22 cellular contexts compared by ENCODE assay signal in the genomic region with DNA sequence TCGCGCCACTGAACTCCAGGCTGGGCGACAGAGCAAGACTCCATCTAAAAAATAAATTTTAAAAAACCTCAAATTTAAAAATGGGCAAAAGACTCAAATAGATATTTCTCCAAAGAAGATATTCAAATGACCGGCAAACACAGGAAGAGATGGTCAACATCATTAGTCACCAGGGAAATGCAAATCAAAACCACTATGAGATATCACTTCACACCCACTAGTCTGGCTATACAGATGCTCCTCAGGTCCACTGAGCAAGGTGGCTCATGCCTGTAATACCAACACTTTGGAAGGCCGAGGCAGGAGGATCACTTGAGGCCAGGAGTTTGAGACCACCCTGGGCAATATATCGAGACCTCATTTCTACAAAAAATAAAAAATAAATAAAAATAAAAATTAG. TPM values are rescaled to one million over a fixed set of nuclear protein-coding genes. Genes with fewer than 3 reads are reported as not detected.
DNase-seq lines count a peak whose midpoint lies in the region; ATAC-seq, FAIRE-seq and TF ChIP-seq lines count a peak whose summit lies in the region.
"Had no signal": no experiment of that assay in that cellular context is flagged by ENCODE, and none has a peak within 500 bp of the region (broad histone marks: within the 10 kb centered on the region; RNA-seq: fewer than 3 reads in every experiment).

No MANE protein-coding gene starts in this region.

- H3K27me3 ChIP-seq in GM12878 (replicated peaks in 1 of 2; ENCODE audit: control insufficient read depth in 2 of 2, insufficient read depth in 2 of 2, low read length in 1 of 2), result peaks cover 0 to 2% of the 10 kb centered on the region in 2 experiments; a peak in 1 of 4 replicates
- H3K27me3 ChIP-seq in A673 (replicated peaks; ENCODE audit: insufficient read depth, low read depth, low read length, poor library complexity), result no peaks in the 10 kb centered on the region
- H3K27me3 ChIP-seq: BLaER1 treated with 17β-estradiol and CSF1 and Interleukin-3, amounts not matched to agents 10 nM and 100 nM had no signal

- no peaks in the 10 kb centered on the region for H3K36me3 ChIP-seq in GM12878 (ENCODE audit: control insufficient read depth in 2 of 2, insufficient read depth in 2 of 2, low read length in 1 of 2)
- H3K36me3 ChIP-seq in A673 (ENCODE audit: insufficient read depth, low read length, poor library complexity, severe bottlenecking), result no peaks in the 10 kb centered on the region
- H3K36me3 ChIP-seq: BLaER1 treated with 17β-estradiol and CSF1 and Interleukin-3, amounts not matched to agents 10 nM and 100 nM had no signal

- intact Hi-C loops in GM12878 (cut with micrococcal nuclease; ENCODE audit: unreplicated experiment), result no loop called here
- intact Hi-C loops in activated CD4-positive, alpha-beta memory T cell treated with anti-CD3 and anti-CD28 coated beads for 36 hours (cut with micrococcal nuclease), result no loop called here
- intact Hi-C loops in A673 (cut with micrococcal nuclease; ENCODE audit: unreplicated experiment), result no loop called here

- TF ChIP-seq RAD21 in GM12878 (IDR thresholded peaks at IDR 0.05; ENCODE audit: insufficient read depth, low read depth, low read length), result no peak

- BruUV-seq in GM12878 (replicated peaks; lab: Mats Ljungman, UMichigan), result no TSS peak
- no TSS peak for BruUV-seq in A673 (replicated peaks; lab: Mats Ljungman, UMichigan)

- no peak for TF ChIP-seq EP300 in GM12878 (IDR thresholded peaks at IDR 0.05; ENCODE audit: borderline replicate concordance in 1 of 2, control insufficient read depth in 1 of 2, low read depth in 2 of 2, low read length in 2 of 2)

- peak; percentile 54 for ATAC-seq in GM18861 (IDR thresholded peaks at IDR 0.05; ENCODE audit: unreplicated experiment)
- ATAC-seq in HG03060 (IDR thresholded peaks at IDR 0.05; ENCODE audit: low read depth, unreplicated experiment), result peak; percentile 57
- peak; percentile 67 for ATAC-seq in GM12878
- ATAC-seq: CD8-positive, alpha-beta T cell; GM23338; HepG2 had no signal

- POLR2A ChIA-PET in GM12878 (lab: Charles Lee) (no interaction called here), A673 (lab: Charles Lee; ENCODE audit: low non-redundant PET) (no interaction called here)
- POLR2A ChIA-PET in activated CD4-positive, alpha-beta memory T cell treated with anti-CD3 and anti-CD28 coated beads for 36 hours (lab: Charles Lee), result no interaction called here

- FAIRE-seq in GM12878 (lab: Jason Lieb, UNC), result no peak
- FAIRE-seq: GM12891, GM19239, H54, HepG2 had no signal

- DNase-seq in GM12865 (ENCODE audit: low read depth) (peak; percentile 9), GM12878 (ENCODE audit: low read depth, low spot score) (no peak), cortex of kidney (lab: John Stamatoyannopoulos, UW) (no peak), A673 (ENCODE audit: low spot score) (no peak)
- no peak for DNase-seq in activated CD4-positive, alpha-beta memory T cell treated with anti-CD3 and anti-CD28 coated beads for 36 hours
- DNase-seq: 8988T; Calu3; CD8-positive, alpha-beta T cell; DMS79 treated with DMSO at 0.1 percent for 48 hours; GF-D8; HCEC 1CT; KBM-7 had no signal

- no peaks in the 10 kb centered on the region for H4K20me1 ChIP-seq in GM12878 (ENCODE audit: control insufficient read depth, insufficient read depth)
- H4K20me1 ChIP-seq: BLaER1 treated with 17β-estradiol and CSF1 and Interleukin-3, amounts not matched to agents 10 nM and 100 nM had no signal

- RAD21 ChIA-PET in GM12878 (lab: Charles Lee; ENCODE audit: unreplicated experiment), result no interaction called here

- H3K4me2 ChIP-seq in GM12878 (ENCODE audit: control insufficient read depth, insufficient read depth), result no peak overlapping the region
- H3K4me2 ChIP-seq: BLaER1 treated with 17β-estradiol and CSF1 and Interleukin-3, amounts not matched to agents 10 nM and 100 nM; GM23338 had no signal

- H3K4me1 ChIP-seq in GM12878 (ENCODE audit: control insufficient read depth, insufficient read depth, low read length) (no peaks in the 10 kb centered on the region), A673 (ENCODE audit: insufficient read depth, low read length, poor library complexity, severe bottlenecking) (no peaks in the 10 kb centered on the region)
- H3K4me1 ChIP-seq: BLaER1 treated with 17β-estradiol and CSF1 and Interleukin-3, amounts not matched to agents 10 nM and 100 nM had no signal

- H3K4me3 Mint-ChIP-seq in activated CD4-positive, alpha-beta memory T cell treated with anti-CD3 and anti-CD28 coated beads for 36 hours, result no peak overlapping the region
- H3K4me3 Mint-ChIP-seq: B cell; CD8-positive, alpha-beta T cell; GM23338 had no signal

- TF ChIP-seq CTCF in GM12865 (IDR thresholded peaks at IDR 0.05; ENCODE audit: insufficient read depth, low read depth, low read length, missing control alignments) (no peak), GM12878 (IDR thresholded peaks at IDR 0.05 in 2 of 3, conservative IDR thresholded peaks at IDR 0.05 in 1 of 3; ENCODE audit: control insufficient read depth in 2 of 3, extremely low read depth in 1 of 3, insufficient read depth in 1 of 3, low read depth in 3 of 3, low read length in 3 of 3) (no peak), A673 (conservative IDR thresholded peaks at IDR 0.05; ENCODE audit: low read depth, low read length) (no peak)

- no peaks in the 10 kb centered on the region for H3K79me2 ChIP-seq in GM12878 (ENCODE audit: control insufficient read depth, insufficient read depth, low read length)

- no peaks in the 10 kb centered on the region for H3K36me3 Mint-ChIP-seq in activated CD4-positive, alpha-beta memory T cell treated with anti-CD3 and anti-CD28 coated beads for 36 hours
- H3K36me3 Mint-ChIP-seq: CD8-positive, alpha-beta T cell had no signal

- SMC1A ChIA-PET in GM12878 (lab: Charles Lee; ENCODE audit: uncharacterized antibody, unreplicated experiment), result no interaction called here

- H3K4me3 ChIP-seq in GM12865 (ENCODE audit: low read depth, low read length) (no peak overlapping the region), GM12878 (no peak overlapping the region), A673 (ENCODE audit: low read depth, low read length, poor library complexity, severe bottlenecking) (no peak overlapping the region)
- H3K4me3 ChIP-seq: BLaER1 treated with 17β-estradiol and CSF1 and Interleukin-3, amounts not matched to agents 10 nM and 100 nM; GM23338 had no signal

- no peak overlapping the region for H2AFZ ChIP-seq in GM12878 (ENCODE audit: control insufficient read depth, low read depth, low read length)
- H2AFZ ChIP-seq: GM23338 had no signal

- CTCF ChIA-PET in GM12878 (lab: Yijun Ruan, JAX) (interaction anchor here (1.6 kb wide), 1 partner anchor 10 kb away, joined by 10 read pairs; no protein-coding TSS in a partner anchor), A673 (lab: Charles Lee) (no interaction called here)
- CTCF ChIA-PET in activated CD4-positive, alpha-beta memory T cell treated with anti-CD3 and anti-CD28 coated beads for 36 hours (lab: Charles Lee), result interaction anchor here (2.3 kb wide), 1 partner anchor 10 kb away, joined by 10 read pairs; no protein-coding TSS in a partner anchor

- no peak overlapping the region for H3K27ac Mint-ChIP-seq in activated CD4-positive, alpha-beta memory T cell treated with anti-CD3 and anti-CD28 coated beads for 36 hours
- H3K27ac Mint-ChIP-seq: B cell; CD8-positive, alpha-beta T cell; GM23338; IgD-negative memory B cell had no signal

- H3K27ac ChIP-seq in GM12878 (ENCODE audit: control insufficient read depth, insufficient read depth) (no peak overlapping the region), A673 (ENCODE audit: low read depth, low read length, poor library complexity, severe bottlenecking) (no peak overlapping the region)
- H3K27ac ChIP-seq: BLaER1 treated with 17β-estradiol and CSF1 and Interleukin-3, amounts not matched to agents 10 nM and 100 nM had no signal

- 12% methylated on average over 6 of the region's 6 CpGs for WGBS in GM12878 (ENCODE audit: insufficient coverage, insufficient replicate concordance, low lambda C conversion rate, missing lambda C conversion rate)

- H3K27me3 Mint-ChIP-seq in activated CD4-positive, alpha-beta memory T cell treated with anti-CD3 and anti-CD28 coated beads for 36 hours, result peaks cover 10% of the 10 kb centered on the region

- H3K9me3 Mint-ChIP-seq in activated CD4-positive, alpha-beta memory T cell treated with anti-CD3 and anti-CD28 coated beads for 36 hours, result no peaks in the 10 kb centered on the region
- H3K9me3 Mint-ChIP-seq: CD8-positive, alpha-beta T cell; GM23338; IgD-negative memory B cell had no signal

- in situ Hi-C loops in GM12878 (cut with MboI), result no loop called here

- H3K9me3 ChIP-seq in GM12878 (replicated peaks; ENCODE audit: control insufficient read depth, insufficient read depth, low read length), result no peaks in the 10 kb centered on the region
- H3K9me3 ChIP-seq in A673 (ENCODE audit: low read depth, low read length, poor library complexity, severe bottlenecking), result no peaks in the 10 kb centered on the region
- H3K9me3 ChIP-seq: BLaER1 treated with 17β-estradiol and CSF1 and Interleukin-3, amounts not matched to agents 10 nM and 100 nM had no signal

- H3K9ac ChIP-seq in GM12878 (ENCODE audit: control insufficient read depth, insufficient read depth, low read length), result no peak overlapping the region
- H3K9ac ChIP-seq: BLaER1 treated with 17β-estradiol and CSF1 and Interleukin-3, amounts not matched to agents 10 nM and 100 nM had no signal

- no peaks in the 10 kb centered on the region for H3K4me1 Mint-ChIP-seq in activated CD4-positive, alpha-beta memory T cell treated with anti-CD3 and anti-CD28 coated beads for 36 hours (ENCODE audit: low read depth)
- H3K4me1 Mint-ChIP-seq: B cell had no signal

- TF ChIP-seq POLR2A in GM12878 (IDR thresholded peaks at IDR 0.05; ENCODE audit: low read depth, low read length), result no peak

RNA-seq across cellular contexts. Expression of a gene that starts 43.3 kb away (rescaled TPM):
- 8.5 and 9.0 TPM in 2 replicates for total RNA-seq in GM12878 (2013; cell fraction: nucleolus; rRNA removed)
- 2.6 and 4.2 TPM in 2 replicates for total RNA-seq in GM12878 (2014; rRNA removed)
- total RNA-seq in GM12878 (2014; rRNA removed; fragmentation: Illumina TruSeq; extraction: Trizol), result 1.3 TPM in 2 replicates
- 8.9 and 9.7 TPM in 2 replicates for total RNA-seq in GM12878 (2021)
- 2.6 TPM for polyA plus RNA-seq in GM12878 (2011; ENCODE audit: low read depth)
- polyA plus RNA-seq in GM12878 (2011; rRNA removed), result 0.39 and 0.96 TPM in 2 replicates
- polyA plus RNA-seq in GM12878 (2011; cell fraction: cytosol; rRNA removed), result 2.7 and 4.1 TPM in 2 replicates
- 4.0 and 4.5 TPM in 2 replicates for polyA plus RNA-seq in GM12878 (2011; cell fraction: nucleus; rRNA removed)
- polyA plus RNA-seq in GM12878 (2012), result 5.3 and 5.4 TPM in 2 replicates
- polyA plus RNA-seq in GM12878 (2014; fragmentation: Illumina TruSeq; extraction: Trizol), result 2.4 and 4.3 TPM in 2 replicates
- polyA plus RNA-seq in GM12878 (2014; fragmentation: Nextera tagmentation; extraction: Ambion mirVana), result under 1 TPM; 0.55 to 0.95 TPM
- 5.0 and 6.5 TPM in 2 replicates for polyA plus RNA-seq in GM12878 (2014; rRNA removed)
- polyA plus RNA-seq in GM12878 (2016; fragmentation: Nextera tagmentation; extraction: Ambion mirVana), result 1 to 10 TPM; 6.0 to 6.9 TPM
- polyA minus RNA-seq in GM12878 (2011; rRNA and poly(A)+ RNA removed), result 4.3 and 10.5 TPM in 2 replicates
- 6.2 and 6.5 TPM in 2 replicates for polyA minus RNA-seq in GM12878 (2011; cell fraction: cytosol; rRNA and poly(A)+ RNA removed)
- 3.6 and 6.5 TPM in 2 replicates for polyA minus RNA-seq in GM12878 (2011; cell fraction: nucleus; rRNA and poly(A)+ RNA removed)
- total RNA-seq in activated CD4-positive, alpha-beta memory T cell treated with anti-CD3 and anti-CD28 coated beads for 36 hours, result 10 to 100 TPM; 10.7 to 11.4 TPM
- total RNA-seq in A673 (2021), result 25.7 and 32.5 TPM in 2 replicates
